In the genomic region with DNA sequence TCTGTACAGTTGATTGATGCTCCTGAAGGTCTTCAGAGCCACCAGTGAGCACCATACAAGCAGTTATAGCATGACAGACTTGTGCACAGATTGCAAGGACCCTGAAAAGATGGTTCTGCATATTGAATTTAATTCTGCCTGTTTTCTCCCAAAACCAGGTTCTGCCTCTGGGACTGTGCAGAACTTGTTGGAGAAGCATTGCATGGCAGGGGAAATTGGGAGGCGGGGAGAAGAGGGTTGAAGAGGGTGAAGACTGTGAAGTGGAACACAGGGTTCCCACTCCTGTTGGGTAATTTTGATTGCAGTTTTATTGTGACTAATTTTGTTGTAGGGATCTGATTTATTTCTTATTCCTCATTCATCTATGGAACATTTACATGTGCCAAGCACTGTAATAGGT, we compare ENCODE assay signal across 21 cellular contexts. TPM values are rescaled to one million over a fixed set of nuclear protein-coding genes. Genes with fewer than 3 reads are reported as not detected.
"Had no signal": no experiment of that assay in that cellular context is flagged by ENCODE, and none has a peak within 500 bp of the region (broad histone marks: within the 10 kb centered on the region; RNA-seq: fewer than 3 reads in every experiment).

No MANE protein-coding gene starts in this region.

- H3K27me3 ChIP-seq: ascending aorta, dorsolateral prefrontal cortex, esophagus squamous epithelium, left lung, tibial artery, vagina had no signal

- H3K36me3 ChIP-seq: ascending aorta, esophagus squamous epithelium, heart left ventricle, left lung, prostate gland, tibial artery, vagina had no signal

- DNase-seq: activated CD4-positive, alpha-beta T cell treated with anti-CD3 and anti-CD28 coated beads for 4 hours; activated T-cell treated with anti-CD3 and anti-CD28 coated beads, Interleukin-2, amount 50 U/mL, for 48 hours; dorsolateral prefrontal cortex; esophagus squamous epithelium; foreskin fibroblast; heart left ventricle; left lung; mucosa of descending colon; nephron progenitor cell; stimulated activated CD4-positive, alpha-beta T cell treated with anti-CD3 and anti-CD28 coated beads, Interleukin-2, amount 100 ng/mL, for 24 hours; T1000; tibial artery had no signal

- H3K4me3 Mint-ChIP-seq: nephron progenitor cell had no signal

- H3K4me1 ChIP-seq: ascending aorta, esophagus squamous epithelium, left lung, prostate gland, tibial artery, vagina had no signal

- H3K4me3 ChIP-seq: ascending aorta, dorsolateral prefrontal cortex, esophagus squamous epithelium, heart left ventricle, left lung, mucosa of descending colon, prostate gland, tibial artery, vagina had no signal

- ATAC-seq: activated naive CD4-positive, alpha-beta T cell treated with anti-CD3 and anti-CD28 coated beads, Interleukin-2, amount 50 U/mL, for 72 hours; heart left ventricle; left lung; mucosa of descending colon; sciatic nerve had no signal

- H3K27ac Mint-ChIP-seq: nephron progenitor cell had no signal

- H3K9me3 ChIP-seq: prostate gland, vagina had no signal

- H3K4me1 Mint-ChIP-seq: nephron progenitor cell had no signal

- H3K27ac ChIP-seq: ascending aorta, dorsolateral prefrontal cortex, esophagus squamous epithelium, left lung, prostate gland, tibial artery, vagina, VCaP had no signal

RNA-seq across cellular contexts. Expression of gene ZNF80, which starts 10.3 kb away (rescaled TPM):
- total RNA-seq: bronchial epithelial cell, sciatic nerve had no signal
- polyA plus RNA-seq: heart left ventricle, keratinocyte had no signal

RNA-seq across cellular contexts. Expression of gene DRD3, which starts 48.2 kb away (rescaled TPM):
- total RNA-seq: activated naive CD4-positive, alpha-beta T cell treated with anti-CD3 and anti-CD28 coated beads, Interleukin-2, amount 50 U/mL, for 72 hours; ascending aorta; bronchial epithelial cell; esophagus squamous epithelium; heart left ventricle; left lung; mucosa of descending colon; omental fat pad; prostate gland; sciatic nerve; vagina had no signal
- polyA plus RNA-seq: heart left ventricle, keratinocyte had no signal
